In genomic region chr10:110625356-110625894, GRCh38 we compare ENCODE assay signal across 29 cellular contexts. TPM values are rescaled to one million over a fixed set of nuclear protein-coding genes. Genes with fewer than 3 reads are reported as not detected.
"Had no signal": no experiment of that assay in that cellular context is flagged by ENCODE, and none has a peak within 500 bp of the region (broad histone marks: within the 10 kb centered on the region; RNA-seq: fewer than 3 reads in every experiment).

No MANE protein-coding gene starts in this region.

- H3K4me3 Mint-ChIP-seq: dendritic cell treated with granulocyte-macrophage colony-stimulating factor and Interleukin-4, amounts not matched to agents 40 ng/mL and 50 ng/mL, for 4 days; endodermal cell; memory B cell; natural killer cell treated with Interleukin-12 subunit alpha and Interleukin-12 subunit beta and Interleukin-15 and Interleukin-18, amount 100 ng/mL, for 72 hours; neural crest cell; stimulated activated naive CD8-positive, alpha-beta T cell treated with anti-CD3 and anti-CD28 coated beads, Interleukin-15, amount 100 ng/mL, for 72 hours; type B pancreatic cell had no signal

- H3K36me3 ChIP-seq: gastrocnemius medialis, right lobe of liver, suprapubic skin had no signal

- H3K9me3 ChIP-seq: gastrocnemius medialis, right lobe of liver, suprapubic skin had no signal

- H3K27ac Mint-ChIP-seq: dendritic cell treated with granulocyte-macrophage colony-stimulating factor and Interleukin-4, amounts not matched to agents 40 ng/mL and 50 ng/mL, for 4 days; endodermal cell; memory B cell; natural killer cell treated with Interleukin-12 subunit alpha and Interleukin-12 subunit beta and Interleukin-15 and Interleukin-18, amount 100 ng/mL, for 72 hours; progenitor cell of endocrine pancreas; stimulated activated naive CD8-positive, alpha-beta T cell treated with anti-CD3 and anti-CD28 coated beads, Interleukin-15, amount 100 ng/mL, for 72 hours; type B pancreatic cell had no signal

- H3K4me1 ChIP-seq: parathyroid adenoma, right lobe of liver, suprapubic skin had no signal

- H3K9ac ChIP-seq: parathyroid adenoma had no signal

- H3K27me3 Mint-ChIP-seq: progenitor cell of endocrine pancreas had no signal

- H3K4me2 ChIP-seq: smooth muscle cell had no signal

- DNase-seq: effector CD8-positive, alpha-beta T cell; endodermal cell; foreskin fibroblast; gastrocnemius medialis; head of caudate nucleus; naive B cell; right lobe of liver; stimulated activated CD4-positive, alpha-beta T cell treated with anti-CD3 and anti-CD28 coated beads, Interleukin-12 subunit alpha, Interleukin-12 subunit beta, amount 100 ng/mL, for 4 hours; stimulated activated CD4-positive, alpha-beta T cell treated with anti-CD3 and anti-CD28 coated beads, Interleukin-1b, Interleukin-23, amount 100 ng/mL, for 48 hours; stimulated activated CD4-positive, alpha-beta T cell treated with anti-CD3 and anti-CD28 coated beads, Interleukin-4, amount 100 ng/mL, for 1 hour; stimulated activated CD8-positive, alpha-beta memory T cell treated with anti-CD3 and anti-CD28 coated beads, Interleukin-4, amount 100 ng/mL, for 48 hours; stimulated activated naive CD4-positive, alpha-beta T cell; stimulated activated naive CD8-positive, alpha-beta T cell treated with anti-CD3 and anti-CD28 coated beads, Interleukin-15, amount 100 ng/mL, for 72 hours had no signal

- H3K9me3 Mint-ChIP-seq: dendritic cell treated with granulocyte-macrophage colony-stimulating factor and Interleukin-4, amounts not matched to agents 40 ng/mL and 50 ng/mL, for 4 days; endodermal cell; natural killer cell treated with Interleukin-12 subunit alpha and Interleukin-12 subunit beta and Interleukin-15 and Interleukin-18, amount 100 ng/mL, for 72 hours; neural crest cell; type B pancreatic cell had no signal

- H3K79me2 ChIP-seq: parathyroid adenoma had no signal

- H3K27me3 ChIP-seq: gastrocnemius medialis, right lobe of liver, suprapubic skin had no signal

- H3K4me1 Mint-ChIP-seq: memory B cell; naive B cell; neural crest cell; stimulated activated naive CD8-positive, alpha-beta T cell treated with anti-CD3 and anti-CD28 coated beads, Interleukin-15, amount 100 ng/mL, for 72 hours had no signal

- H2AFZ ChIP-seq: parathyroid adenoma had no signal

- H3K36me3 Mint-ChIP-seq: natural killer cell treated with Interleukin-12 subunit alpha and Interleukin-12 subunit beta and Interleukin-15 and Interleukin-18, amount 100 ng/mL, for 72 hours; type B pancreatic cell had no signal

- FAIRE-seq: colon, keratinocyte had no signal

- H3K27ac ChIP-seq: epithelial cell of prostate, gastrocnemius medialis, parathyroid adenoma, right lobe of liver, suprapubic skin had no signal

- H3K4me3 ChIP-seq: gastrocnemius medialis, lung, right lobe of liver, smooth muscle cell, suprapubic skin had no signal

- ATAC-seq: esophagus mucosa; gastrocnemius medialis; left lobe of liver; natural killer cell treated with Interleukin-12 subunit alpha and Interleukin-12 subunit beta and Interleukin-15 and Interleukin-18, amount 100 ng/mL, for 72 hours; right lobe of liver; stimulated activated naive CD8-positive, alpha-beta T cell treated with anti-CD3 and anti-CD28 coated beads, Interleukin-15, amount 100 ng/mL, for 72 hours had no signal

RNA-seq across cellular contexts. Expression of gene RBM20, which starts 18.7 kb away (rescaled TPM):
- total RNA-seq: natural killer cell treated with Interleukin-12 subunit alpha and Interleukin-12 subunit beta and Interleukin-15 and Interleukin-18, amount 100 ng/mL, for 72 hours; osteoblast had no signal
